Comparison of ENCODE assay signal across 9 cellular contexts in the genomic region with DNA sequence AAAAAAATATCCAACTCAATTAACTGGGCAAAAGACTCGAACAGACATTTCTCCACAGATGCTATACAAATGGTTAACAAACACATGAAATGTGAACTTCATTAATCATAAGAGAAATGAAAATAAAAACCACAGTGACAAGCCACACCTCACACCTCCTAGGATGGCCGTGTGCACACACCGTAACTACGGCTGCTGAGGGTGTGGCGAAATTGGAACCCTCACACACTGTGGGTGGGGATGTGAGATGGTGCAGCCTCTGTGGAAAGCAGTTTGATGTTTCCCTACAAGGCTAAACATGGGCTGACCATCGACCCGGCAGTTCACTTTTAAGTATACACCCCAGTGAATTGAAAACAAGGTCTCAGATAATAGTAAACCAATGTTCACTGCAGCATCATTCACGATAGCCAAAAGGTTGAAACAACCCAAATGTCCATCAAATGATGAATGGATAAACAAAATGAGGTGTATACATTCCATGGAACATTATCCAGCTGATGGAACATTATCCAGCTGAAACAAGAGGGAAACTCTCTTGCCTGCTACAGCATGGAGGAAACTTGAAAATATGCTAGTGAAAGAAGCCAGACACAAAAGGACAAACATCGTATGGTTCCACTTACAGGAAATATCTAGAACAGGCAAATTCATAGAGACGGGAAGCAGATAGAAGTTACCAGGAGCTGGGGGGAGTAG. TPM values are rescaled to one million over a fixed set of nuclear protein-coding genes. Genes with fewer than 3 reads are reported as not detected.
A peak's percentile ranks its signal among the peaks of the same experiment; 100 is the strongest.
DNase-seq lines count a peak whose midpoint lies in the region; ATAC-seq lines count a peak whose summit lies in the region.
"Had no signal": no experiment of that assay in that cellular context is flagged by ENCODE, and none has a peak within 500 bp of the region (broad histone marks: within the 10 kb centered on the region; RNA-seq: fewer than 3 reads in every experiment).

No MANE protein-coding gene starts in this region.

- no peaks in the 10 kb centered on the region for H3K9me3 Mint-ChIP-seq in T-helper 2 cell treated with Interferon-gamma antibody and Interleukin-4, amounts not matched to agents 5 μg/mL and 100 μg/mL, for 36 hours
- H3K9me3 Mint-ChIP-seq in stimulated activated naive CD8-positive, alpha-beta T cell treated with anti-CD3 and anti-CD28 coated beads, Interleukin-15, Interleukin-2, amounts not matched to agents 100 ng/mL and 50 ng/mL, for 24 hours: no peaks in the 10 kb centered on the region

- peaks cover 41% of the 10 kb centered on the region for H3K36me3 Mint-ChIP-seq in T-helper 2 cell treated with Interferon-gamma antibody and Interleukin-4, amounts not matched to agents 5 μg/mL and 100 μg/mL, for 36 hours (ENCODE audit: low read depth)
- H3K36me3 Mint-ChIP-seq in stimulated activated naive CD8-positive, alpha-beta T cell treated with anti-CD3 and anti-CD28 coated beads, Interleukin-15, Interleukin-2, amounts not matched to agents 100 ng/mL and 50 ng/mL, for 24 hours (ENCODE audit: low read depth): peaks cover 27% of the 10 kb centered on the region

- H3K27me3 Mint-ChIP-seq in T-helper 2 cell treated with Interferon-gamma antibody and Interleukin-4, amounts not matched to agents 5 μg/mL and 100 μg/mL, for 36 hours (ENCODE audit: low read depth): no peaks in the 10 kb centered on the region
- no peaks in the 10 kb centered on the region for H3K27me3 Mint-ChIP-seq in stimulated activated naive CD8-positive, alpha-beta T cell treated with anti-CD3 and anti-CD28 coated beads, Interleukin-15, Interleukin-2, amounts not matched to agents 100 ng/mL and 50 ng/mL, for 24 hours

- peak overlapping the region; percentile 69 for H3K27ac Mint-ChIP-seq in T-helper 2 cell treated with Interferon-gamma antibody and Interleukin-4, amounts not matched to agents 5 μg/mL and 100 μg/mL, for 36 hours
- peak overlapping the region; percentile 47 for H3K27ac Mint-ChIP-seq in stimulated activated naive CD8-positive, alpha-beta T cell treated with anti-CD3 and anti-CD28 coated beads, Interleukin-15, Interleukin-2, amounts not matched to agents 100 ng/mL and 50 ng/mL, for 24 hours

- DNase-seq in activated T-cell treated with anti-CD3 and anti-CD28 coated beads for 24 hours (ENCODE audit: low read depth) (peak; percentile 46), activated T-cell treated with anti-CD3 and anti-CD28 coated beads for 4 hours (no peak), HuH-7.5 (ENCODE audit: low spot score) (no peak), KG1 (lab: John Stamatoyannopoulos, UW) (no peak)
- peak; percentile 65 for DNase-seq in T-helper 2 cell treated with Interferon-gamma antibody and Interleukin-4, amounts not matched to agents 5 μg/mL and 100 μg/mL, for 36 hours (ENCODE audit: low spot score)
- DNase-seq: gastrocnemius medialis had no signal

- peaks cover 64% of the 10 kb centered on the region for H3K4me1 Mint-ChIP-seq in T-helper 2 cell treated with Interferon-gamma antibody and Interleukin-4, amounts not matched to agents 5 μg/mL and 100 μg/mL, for 36 hours (ENCODE audit: low read depth)
- peaks cover 78% of the 10 kb centered on the region for H3K4me1 Mint-ChIP-seq in stimulated activated naive CD8-positive, alpha-beta T cell treated with anti-CD3 and anti-CD28 coated beads, Interleukin-15, Interleukin-2, amounts not matched to agents 100 ng/mL and 50 ng/mL, for 24 hours (ENCODE audit: low read depth)

- H3K4me3 Mint-ChIP-seq in T-helper 2 cell treated with Interferon-gamma antibody and Interleukin-4, amounts not matched to agents 5 μg/mL and 100 μg/mL, for 36 hours: peak overlapping the region; percentile 46
- no peak overlapping the region for H3K4me3 Mint-ChIP-seq in stimulated activated naive CD8-positive, alpha-beta T cell treated with anti-CD3 and anti-CD28 coated beads, Interleukin-15, Interleukin-2, amounts not matched to agents 100 ng/mL and 50 ng/mL, for 24 hours

- ATAC-seq in esophagus mucosa: peak; percentile 50
- no peak for ATAC-seq in HG03135 (IDR thresholded peaks at IDR 0.05; ENCODE audit: unreplicated experiment)
- ATAC-seq: gastrocnemius medialis had no signal

RNA-seq across cellular contexts. Expression of a gene that starts 32.2 kb away (rescaled TPM):
- total RNA-seq in esophagus mucosa: 0.76 TPM

Comparison
In these comparisons a context has a peak if more than half of its experiments do, and no peak if none do; other contexts are left out.
1. DNase-seq: peak in activated T-cell treated with anti-CD3 and anti-CD28 coated beads for 24 hours (single experiment) and T-helper 2 cell treated with Interferon-gamma antibody and Interleukin-4, amounts not matched to agents 5 μg/mL and 100 μg/mL, for 36 hours (single experiment); none in activated T-cell treated with anti-CD3 and anti-CD28 coated beads for 4 hours (single experiment), HuH-7.5 (single experiment) and KG1 (single experiment).